In genomic region chr12:132450391-132451171, GRCh38 we compare ENCODE assay signal across 16 cellular contexts. TPM values are rescaled to one million over a fixed set of nuclear protein-coding genes. Genes with fewer than 3 reads are reported as not detected.
DNase-seq lines count a peak whose midpoint lies in the region; ATAC-seq and FAIRE-seq lines count a peak whose summit lies in the region.
"Had no signal": no experiment of that assay in that cellular context is flagged by ENCODE, and none has a peak within 500 bp of the region (broad histone marks: within the 10 kb centered on the region; RNA-seq: fewer than 3 reads in every experiment).

No MANE protein-coding gene starts in this region.

- no peaks in the 10 kb centered on the region for H3K36me3 ChIP-seq in neuronal stem cell (replicated peaks in 1 of 2; ENCODE audit: control insufficient read depth in 2 of 2, insufficient read depth in 2 of 2, low read length in 2 of 2)
- H3K36me3 ChIP-seq: lower lobe of right lung, suprapubic skin had no signal

- peaks cover 0 to 70% (median 4%) of the 10 kb centered on the region in 3 experiments for H3K27me3 ChIP-seq in neuronal stem cell (ENCODE audit: control insufficient read depth in 3 of 3, insufficient read depth in 3 of 3, low read depth in 1 of 3, low read length in 3 of 3)

- H3K18ac ChIP-seq in neuronal stem cell (ENCODE audit: low read length) = peak overlapping the region; percentile 65

- peaks cover 0 to 3% of the 10 kb centered on the region in 2 donors for H3K9me3 ChIP-seq in neuronal stem cell (replicated peaks in 1 of 2; ENCODE audit: control insufficient read depth in 2 of 2, insufficient read depth in 1 of 2, low read depth in 1 of 2, low read length in 2 of 2)
- H3K9me3 ChIP-seq: lower lobe of right lung, suprapubic skin had no signal

- H3K4me3 ChIP-seq in neuronal stem cell (ENCODE audit: low read length in 2 of 2) = no peak overlapping the region
- H3K4me3 ChIP-seq: lower lobe of right lung, suprapubic skin had no signal

- H3K79me1 ChIP-seq in neuronal stem cell (ENCODE audit: low read depth, low read length) = peaks cover under 1% of the 10 kb centered on the region

- peaks cover 0 to 17% of the 10 kb centered on the region in 2 donors for H3K4me1 ChIP-seq in neuronal stem cell (ENCODE audit: control insufficient read depth in 2 of 2, insufficient read depth in 1 of 2, low read depth in 1 of 2, low read length in 2 of 2)
- H3K4me1 ChIP-seq: lower lobe of right lung had no signal

- ATAC-seq in HG03045 (IDR thresholded peaks at IDR 0.05; ENCODE audit: unreplicated experiment) = peak; percentile 18
- ATAC-seq in HG02588 (IDR thresholded peaks at IDR 0.05; ENCODE audit: unreplicated experiment) = no peak
- ATAC-seq: lower lobe of right lung had no signal

- H3K14ac ChIP-seq in neuronal stem cell (ENCODE audit: low read length) = peak overlapping the region; percentile 31

- H2BK12ac ChIP-seq in neuronal stem cell (ENCODE audit: low read length) = no peak overlapping the region

- H2BK120ac ChIP-seq in neuronal stem cell (ENCODE audit: low read depth, low read length) = no peak overlapping the region

- in situ Hi-C loops in G401 (cut with HindIII; ENCODE audit: low sequenced_read_pairs) = no loop called here

- no peak for FAIRE-seq in HTR-8/SVneo (lab: Jason Lieb, UNC)
- FAIRE-seq: endometrium, frontal cortex, TTC549 had no signal

- no peak overlapping the region for H2AFZ ChIP-seq in neuronal stem cell (ENCODE audit: low read length)

- H4K91ac ChIP-seq in neuronal stem cell (ENCODE audit: low read depth, low read length, poor library complexity) = no peak overlapping the region

- no peak overlapping the region for H3K4me2 ChIP-seq in neuronal stem cell (ENCODE audit: insufficient read depth, low read length, poor library complexity, severe bottlenecking)

- H3K23ac ChIP-seq in neuronal stem cell (ENCODE audit: low read depth, low read length, poor library complexity) = peak overlapping the region; percentile 8

- DNase-seq in G401 (ENCODE audit: low spot score) (peak; percentile 37), SK-N-DZ (ENCODE audit: low spot score) (peak; percentile 54), neuronal stem cell (ENCODE audit: low spot score) (no peak), COLO668 (lab: John Stamatoyannopoulos, UW; ENCODE audit: unreplicated experiment) (no peak), HTR-8/SVneo (ENCODE audit: insufficient read length, low spot score) (no peak)
- DNase-seq: activated CD4-positive, alpha-beta memory T cell treated with anti-CD3 and anti-CD28 coated beads for 36 hours; DND-41; lower lobe of right lung; natural killer cell; NCI-H345 had no signal

- no CpG with 5 or more reads among the region's 23 CpGs for WGBS in neuronal stem cell (ENCODE audit: extremely low coverage in 2 of 2, insufficient read length in 2 of 2, insufficient replicate concordance in 1 of 2), 2 donors

- H3K27ac ChIP-seq in neuronal stem cell (replicated peaks; ENCODE audit: low read length) = no peak overlapping the region
- H3K27ac ChIP-seq: lower lobe of right lung, suprapubic skin had no signal

- H2BK15ac ChIP-seq in neuronal stem cell (ENCODE audit: low read length) = peak overlapping the region; percentile 91

- H2BK5ac ChIP-seq in neuronal stem cell (ENCODE audit: low read length) = no peak overlapping the region

- no peak overlapping the region for H4K8ac ChIP-seq in neuronal stem cell (ENCODE audit: low read depth, low read length)

- peak overlapping the region; percentile 66 for H2AK5ac ChIP-seq in neuronal stem cell (ENCODE audit: low read depth, low read length)

- H3K4ac ChIP-seq in neuronal stem cell (ENCODE audit: low read length) = no peak overlapping the region

- H3K9ac ChIP-seq in neuronal stem cell (ENCODE audit: low read depth, low read length, poor library complexity) = no peak overlapping the region

RNA-seq across cellular contexts. Expression of gene FBRSL1, which starts 39.4 kb away (rescaled TPM):
- 9.5 and 10.2 TPM in 2 replicates for total RNA-seq in G401 (2014; rRNA removed; shearing (Covaris generic))
- polyA plus RNA-seq in SK-N-DZ (2014; cell fraction: cytosol; rRNA removed) = 50.9 and 56.6 TPM in 2 replicates
- polyA plus RNA-seq in SK-N-DZ (2014; cell fraction: nucleus; rRNA removed) = 91.3 and 169 TPM in 2 replicates
- polyA plus RNA-seq in neuronal stem cell (2013, experiment 1 of 2) = 61.7 TPM
- polyA plus RNA-seq in neuronal stem cell (2013, experiment 2 of 2) = 70.1 TPM

Comparison
In these comparisons a context has a peak if more than half of its experiments do, and no peak if none do; other contexts are left out.
1. DNase-seq: peak in G401 (single experiment) and SK-N-DZ (single experiment); none in neuronal stem cell (single experiment), COLO668 (single experiment) and HTR-8/SVneo (single experiment).